8 cellular contexts compared by ENCODE assay signal in genomic region chrX:103584606-103585005, GRCh38. TPM values are rescaled to one million over a fixed set of nuclear protein-coding genes. Genes with fewer than 3 reads are reported as not detected.
DNase-seq lines count a peak whose midpoint lies in the region; TF ChIP-seq lines count a peak whose summit lies in the region.

No MANE protein-coding gene starts in this region.

- WGBS in suprapubic skin, result 67% methylated on average over 3 of the region's 3 CpGs

- no peak for TF ChIP-seq EP300 in suprapubic skin (IDR thresholded peaks at IDR 0.05)

- peak overlapping the region; percentile 43 for H3K4me3 Mint-ChIP-seq in MCF 10A (ENCODE audit: unreplicated experiment)

- no peak overlapping the region for H3K27ac ChIP-seq in breast epithelium
- H3K27ac ChIP-seq in iPS-18a (ENCODE audit: low read length), result no peak overlapping the region
- peak overlapping the region; percentile 93 to 98 for H3K27ac ChIP-seq in uterus
- no peak overlapping the region for H3K27ac ChIP-seq in suprapubic skin

- H3K4me1 ChIP-seq in breast epithelium (no peaks in the 10 kb centered on the region), iPS-18a (ENCODE audit: control insufficient read depth, low read depth, low read length) (peaks cover 8% of the 10 kb centered on the region), uterus (no peaks in the 10 kb centered on the region), suprapubic skin (peaks cover 12% of the 10 kb centered on the region)

- no peak for DNase-seq in MCF 10A (ENCODE audit: unreplicated experiment)
- DNase-seq in breast epithelium (ENCODE audit: low spot score in 2 of 2), result no peak
- DNase-seq in RKO (ENCODE audit: low spot score), result peak; percentile 33
- DNase-seq in uterus, result peak in 1 of 2 donors; percentile 35
- DNase-seq in effector CD8-positive, alpha-beta T cell (lab: John Stamatoyannopoulos, UW), result no peak
- no peak for DNase-seq in SKM-1 treated with dmso at 0.1 percent for 144 hours (lab: John Stamatoyannopoulos, UW; ENCODE audit: unreplicated experiment)
- DNase-seq in suprapubic skin (ENCODE audit: low spot score in 2 of 2), result no peak

- H3K4me3 ChIP-seq in breast epithelium (no peak overlapping the region), iPS-18a (ENCODE audit: low read length) (peak overlapping the region; percentile 93), uterus (peak overlapping the region; percentile 46 to 67), suprapubic skin (no peak overlapping the region)

- H3K9me3 ChIP-seq in breast epithelium (peaks cover 0 to 9% of the 10 kb centered on the region in 2 donors), iPS-18a (ENCODE audit: control insufficient read depth, low read depth, low read length) (no peaks in the 10 kb centered on the region), uterus (no peaks in the 10 kb centered on the region), suprapubic skin (no peaks in the 10 kb centered on the region)

- no peak overlapping the region for H3K27ac Mint-ChIP-seq in MCF 10A (ENCODE audit: low read depth, unreplicated experiment)

- TF ChIP-seq POLR2A in breast epithelium (IDR thresholded peaks at IDR 0.05), result no peak
- peak in 1 of 2 donors; percentile 10 for TF ChIP-seq POLR2A in uterus (IDR thresholded peaks at IDR 0.05)
- no peak for TF ChIP-seq POLR2A in suprapubic skin (IDR thresholded peaks at IDR 0.05)

- intact Hi-C loops in MCF 10A (cut with micrococcal nuclease), result loop anchor here (5.0 kb wide), 1 partner anchor 103 kb away; the partner anchor contains the start of gene MORF4L2
- intact Hi-C loops in breast epithelium (cut with DNase I; ENCODE audit: low total_unique reads), result no loop called here
- intact Hi-C loops in uterus (cut with DNase I; ENCODE audit: low total_unique reads), result no loop called here

- POLR2A ChIA-PET in MCF 10A (lab: Yijun Ruan, JAX), result interaction anchor here (1.9 to 2.7 kb wide), 3 partner anchors 14 to 102 kb away, joined by 6 to 11 read pairs (median 7); partner anchors contain the start of genes MORF4L2 and TCEAL1

- CTCF ChIA-PET in MCF 10A (lab: Yijun Ruan, JAX), result interaction anchor here (0.5 kb wide), 1 partner anchor 30 kb away, joined by 3 read pairs; no protein-coding TSS in a partner anchor

- H3K36me3 ChIP-seq in breast epithelium (no peaks in the 10 kb centered on the region), iPS-18a (ENCODE audit: control insufficient read depth, low read depth, low read length) (peaks cover 13% of the 10 kb centered on the region), uterus (no peaks in the 10 kb centered on the region), suprapubic skin (no peaks in the 10 kb centered on the region)

- no peak for TF ChIP-seq CTCF in MCF 10A (IDR thresholded peaks at IDR 0.05; ENCODE audit: unreplicated experiment)
- no peak for TF ChIP-seq CTCF in breast epithelium (IDR thresholded peaks at IDR 0.05)
- TF ChIP-seq CTCF in uterus (IDR thresholded peaks at IDR 0.05), result no peak
- no peak for TF ChIP-seq CTCF in suprapubic skin (IDR thresholded peaks at IDR 0.05)

- peaks cover 0 to 13% of the 10 kb centered on the region in 2 donors for H3K27me3 ChIP-seq in breast epithelium
- H3K27me3 ChIP-seq in iPS-18a (ENCODE audit: control insufficient read depth, insufficient read depth, low read length), result no peaks in the 10 kb centered on the region
- no peaks in the 10 kb centered on the region for H3K27me3 ChIP-seq in uterus
- H3K27me3 ChIP-seq in suprapubic skin, result no peaks in the 10 kb centered on the region

- peaks cover 7% of the 10 kb centered on the region for H3K4me1 Mint-ChIP-seq in MCF 10A (ENCODE audit: insufficient read depth, unreplicated experiment)

- H3K9me3 Mint-ChIP-seq in MCF 10A (ENCODE audit: unreplicated experiment), result peaks cover 6% of the 10 kb centered on the region

- peaks cover 17% of the 10 kb centered on the region for H3K36me3 Mint-ChIP-seq in MCF 10A (ENCODE audit: insufficient read depth, unreplicated experiment)

- H3K27me3 Mint-ChIP-seq in MCF 10A (ENCODE audit: insufficient read depth, unreplicated experiment), result peaks cover 25% of the 10 kb centered on the region

- BruUV-seq in MCF 10A (replicated peaks; lab: Mats Ljungman, UMichigan), result no TSS peak

- no peak overlapping the region for H3K9ac ChIP-seq in iPS-18a (ENCODE audit: low read length)

RNA-seq across cellular contexts. Expression of gene TCEAL4, which starts 0.7 kb away (rescaled TPM):
- total RNA-seq in MCF 10A (2022) (63.7 and 64.4 TPM in 2 replicates), breast epithelium (100 to 1,000 TPM in 2 of 3 donors, 10 to 100 TPM in 1; 99.9 to 216 (median 113) TPM), uterus (100 to 1,000 TPM in 3 of 4 donors, 10 to 100 TPM in 1; 79.8 to 380 (median 308) TPM), suprapubic skin (10 to 100 TPM; 56.3 to 71.1 (median 67.4) TPM)

RNA-seq across cellular contexts. Expression of gene TCEAL3, which starts 23.2 kb away (rescaled TPM):
- total RNA-seq in MCF 10A (2022), result 15.1 and 18.9 TPM in 2 replicates
- total RNA-seq in breast epithelium, result 10 to 100 TPM; 21.3 to 52.4 (median 41.6) TPM
- total RNA-seq in uterus, result 100 to 1,000 TPM in 1 of 4 donors, 10 to 100 TPM in 3; 13.8 to 120 (median 66.1) TPM
- total RNA-seq in suprapubic skin, result 10 to 100 TPM in 3 of 4 donors, 1 to 10 TPM in 1; 9.2 to 18.3 (median 13.8) TPM

RNA-seq across cellular contexts. Expression of gene TCEAL1, which starts 44.2 kb away (rescaled TPM):
- total RNA-seq in MCF 10A (2022), result 5.7 and 8.1 TPM in 2 replicates
- total RNA-seq in breast epithelium, result 100 to 1,000 TPM in 1 of 3 donors, 10 to 100 TPM in 2; 60.8 to 115 (median 76.4) TPM
- total RNA-seq in uterus, result 100 to 1,000 TPM in 3 of 4 donors, 10 to 100 TPM in 1; 70.0 to 362 (median 176) TPM
- 10 to 100 TPM; 49.3 to 63.1 (median 54.3) TPM for total RNA-seq in suprapubic skin

Comparison
In these comparisons a context has a peak if more than half of its experiments do, and no peak if none do; other contexts are left out.
1. H3K27ac ChIP-seq: peak in uterus (2 of 2); none in breast epithelium (0 of 2), iPS-18a (single experiment) and suprapubic skin (single experiment).
2. H3K4me3 ChIP-seq: peak in iPS-18a (single experiment) and uterus (2 of 2); none in breast epithelium (0 of 3) and suprapubic skin (single experiment).